17 cellular contexts compared by ENCODE assay signal in genomic region chr3:56351496-56351895, GRCh38.
DNase-seq lines count a peak whose midpoint lies in the region; ATAC-seq and TF ChIP-seq lines count a peak whose summit lies in the region.
"Had no signal": no experiment of that assay in that cellular context is flagged by ENCODE, and none has a peak within 500 bp of the region (broad histone marks: within the 10 kb centered on the region; RNA-seq: fewer than 3 reads in every experiment).

No MANE protein-coding gene starts in this region.

- no peaks in the 10 kb centered on the region for H3K4me1 ChIP-seq in left ventricle myocardium inferior
- H3K4me1 ChIP-seq: BLaER1, Caco-2 had no signal

- no peaks in the 10 kb centered on the region for H3K36me3 ChIP-seq in left ventricle myocardium inferior
- H3K36me3 ChIP-seq: BLaER1 had no signal

- DNase-seq in Ammon's horn (ENCODE audit: low spot score), result peak; percentile 51
- DNase-seq in NCI-H1694 (lab: John Stamatoyannopoulos, UW), result peak; percentile 24
- DNase-seq in NCI-H446 treated with DMSO at 0.1 percent for 48 hours (lab: John Stamatoyannopoulos, UW), result peak; percentile 75
- DNase-seq in middle frontal gyrus (ENCODE audit: extremely low spot score, low spot score), result peak; percentile 19
- DNase-seq in DMS114 treated with DMSO at 0.1 percent for 48 hours (lab: John Stamatoyannopoulos, UW; ENCODE audit: unreplicated experiment), result no peak
- DNase-seq in left ventricle myocardium inferior, result no peak
- DNase-seq: Caco-2; CD4-positive, CD25-positive, alpha-beta regulatory T cell; CD8-positive, alpha-beta T cell; DMS153; DND-41; H7; HCEC 1CT had no signal

- H3K27ac ChIP-seq in left ventricle myocardium inferior (replicated peaks), result no peak overlapping the region
- H3K27ac ChIP-seq: BLaER1, C4-2B had no signal

- no peak overlapping the region for H3K4me3 ChIP-seq in left ventricle myocardium inferior
- H3K4me3 ChIP-seq: BLaER1 had no signal

- no peak for TF ChIP-seq CTCF in left ventricle myocardium inferior (IDR thresholded peaks at IDR 0.05; ENCODE audit: borderline replicate concordance)

- no peak for ATAC-seq in GM18909 (IDR thresholded peaks at IDR 0.05; ENCODE audit: poor library complexity, unreplicated experiment)
- no peak for ATAC-seq in GM21529 (IDR thresholded peaks at IDR 0.05; ENCODE audit: unreplicated experiment)
- ATAC-seq: CD8-positive, alpha-beta T cell had no signal

- H3K9me3 ChIP-seq in left ventricle myocardium inferior (replicated peaks), result no peaks in the 10 kb centered on the region
- H3K9me3 ChIP-seq: BLaER1, Caco-2 had no signal

- H3K27me3 ChIP-seq in left ventricle myocardium inferior (ENCODE audit: low read depth), result no peaks in the 10 kb centered on the region
- H3K27me3 ChIP-seq: BLaER1 had no signal

- intact Hi-C loops in left ventricle myocardium inferior (cut with micrococcal nuclease), result no loop called here

Comparison
In these comparisons a context has a peak if more than half of its experiments do, and no peak if none do; other contexts are left out.
1. DNase-seq: peak in Ammon's horn (single experiment), NCI-H1694 (single experiment), NCI-H446 treated with DMSO at 0.1 percent for 48 hours (single experiment) and middle frontal gyrus (single experiment); none in DMS114 treated with DMSO at 0.1 percent for 48 hours (single experiment) and left ventricle myocardium inferior (single experiment).